Comparison of ENCODE assay signal across 7 cellular contexts in the genomic region with DNA sequence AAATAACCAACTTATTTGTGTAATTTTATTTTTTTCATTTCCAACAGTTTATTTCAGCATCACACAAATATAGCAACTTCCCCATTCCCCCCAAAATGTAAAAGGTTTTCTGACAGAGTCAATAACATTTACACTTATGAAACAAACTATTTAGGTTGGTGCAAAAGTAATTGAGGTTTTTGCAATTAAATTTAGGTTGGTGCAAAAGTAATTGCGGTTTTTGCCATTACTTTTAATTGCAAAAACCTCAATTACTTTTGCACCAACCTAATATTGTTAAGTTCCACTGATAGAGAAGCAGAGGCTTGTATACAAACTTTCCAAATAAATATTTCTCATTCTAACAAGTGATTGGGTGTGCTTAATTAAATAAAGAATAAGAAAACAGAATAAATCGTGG.
"Had no signal": no experiment of that assay in that cellular context is flagged by ENCODE, and none has a peak within 500 bp of the region (broad histone marks: within the 10 kb centered on the region; RNA-seq: fewer than 3 reads in every experiment).

No MANE protein-coding gene starts in this region.

- DNase-seq: GDM1, GF-D8 had no signal

- ATAC-seq: GM12878 had no signal

- H3K4me3 ChIP-seq: GM12878 had no signal

- FAIRE-seq: G401.6, GM12878, GM12891, GM12892, GM18507 had no signal
